In genomic region chr1:18452550-18452949, GRCh38 we compare ENCODE assay signal across 9 cellular contexts. TPM values are rescaled to one million over a fixed set of nuclear protein-coding genes. Genes with fewer than 3 reads are reported as not detected.
DNase-seq lines count a peak whose midpoint lies in the region; ATAC-seq and TF ChIP-seq lines count a peak whose summit lies in the region.
"Had no signal": no experiment of that assay in that cellular context is flagged by ENCODE, and none has a peak within 500 bp of the region (broad histone marks: within the 10 kb centered on the region; RNA-seq: fewer than 3 reads in every experiment).

No MANE protein-coding gene starts in this region.

- H3K9me3 ChIP-seq in Karpas-422 (ENCODE audit: low read length) = no peaks in the 10 kb centered on the region

- no peaks in the 10 kb centered on the region for H3K4me1 Mint-ChIP-seq in activated naive CD8-positive, alpha-beta T cell treated with anti-CD3 and anti-CD28 coated beads, Interleukin-2, amount 50 U/mL, for 24 hours
- H3K4me1 Mint-ChIP-seq in activated CD4-positive, alpha-beta memory T cell treated with anti-CD3 and anti-CD28 coated beads for 36 hours (ENCODE audit: low read depth) = no peaks in the 10 kb centered on the region

- POLR2A ChIA-PET in activated CD4-positive, alpha-beta memory T cell treated with anti-CD3 and anti-CD28 coated beads for 36 hours (lab: Charles Lee) = no interaction called here

- DNase-seq in DMS53 (lab: John Stamatoyannopoulos, UW) (peak; percentile 30), DMS53 treated with DMSO at 0.1 percent for 48 hours (lab: John Stamatoyannopoulos, UW; ENCODE audit: unreplicated experiment) (no peak), Karpas-422 (peak; percentile 83), lung microvascular endothelial cell (ENCODE audit: low read depth in 2 of 2) (peak; percentile 16 to 46), cerebellar nuclear complex (lab: John Stamatoyannopoulos, UW) (no peak), coronary artery (ENCODE audit: low spot score) (no peak)
- DNase-seq in activated naive CD8-positive, alpha-beta T cell treated with anti-CD3 and anti-CD28 coated beads, Interleukin-2, amount 50 U/mL, for 24 hours = no peak
- DNase-seq in activated CD4-positive, alpha-beta memory T cell treated with anti-CD3 and anti-CD28 coated beads for 36 hours = no peak

- no peak overlapping the region for H3K9ac ChIP-seq in Karpas-422 (ENCODE audit: low read length)

- H2AFZ ChIP-seq in Karpas-422 (ENCODE audit: low read length) = no peak overlapping the region

- H3K27me3 Mint-ChIP-seq in activated naive CD8-positive, alpha-beta T cell treated with anti-CD3 and anti-CD28 coated beads, Interleukin-2, amount 50 U/mL, for 24 hours = peaks cover 3% of the 10 kb centered on the region
- H3K27me3 Mint-ChIP-seq in activated CD4-positive, alpha-beta memory T cell treated with anti-CD3 and anti-CD28 coated beads for 36 hours = peaks cover 12% of the 10 kb centered on the region

- no peaks in the 10 kb centered on the region for H3K9me3 Mint-ChIP-seq in activated naive CD8-positive, alpha-beta T cell treated with anti-CD3 and anti-CD28 coated beads, Interleukin-2, amount 50 U/mL, for 24 hours
- no peaks in the 10 kb centered on the region for H3K9me3 Mint-ChIP-seq in activated CD4-positive, alpha-beta memory T cell treated with anti-CD3 and anti-CD28 coated beads for 36 hours

- H4K20me1 ChIP-seq in Karpas-422 (ENCODE audit: insufficient read depth, low read depth, low read length) = no peaks in the 10 kb centered on the region

- no peak overlapping the region for H3K27ac Mint-ChIP-seq in activated naive CD8-positive, alpha-beta T cell treated with anti-CD3 and anti-CD28 coated beads, Interleukin-2, amount 50 U/mL, for 24 hours
- H3K27ac Mint-ChIP-seq in activated CD4-positive, alpha-beta memory T cell treated with anti-CD3 and anti-CD28 coated beads for 36 hours = no peak overlapping the region

- H3K36me3 Mint-ChIP-seq in activated naive CD8-positive, alpha-beta T cell treated with anti-CD3 and anti-CD28 coated beads, Interleukin-2, amount 50 U/mL, for 24 hours (ENCODE audit: low read depth) = no peaks in the 10 kb centered on the region
- no peaks in the 10 kb centered on the region for H3K36me3 Mint-ChIP-seq in activated CD4-positive, alpha-beta memory T cell treated with anti-CD3 and anti-CD28 coated beads for 36 hours

- H3K4me3 ChIP-seq in Karpas-422 (ENCODE audit: low read length) (no peak overlapping the region), coronary artery (no peak overlapping the region)

- H3K9me2 ChIP-seq in Karpas-422 (replicated peaks; ENCODE audit: insufficient read depth, low read length) = no peaks in the 10 kb centered on the region

- no peak overlapping the region for H3K27ac ChIP-seq in Karpas-422 (ENCODE audit: low read length)
- H3K27ac ChIP-seq in coronary artery = no peak overlapping the region
- H3K27ac ChIP-seq: 22Rv1 had no signal

- intact Hi-C loops in activated CD4-positive, alpha-beta memory T cell treated with anti-CD3 and anti-CD28 coated beads for 36 hours (cut with micrococcal nuclease) = no loop called here

- no peak for TF ChIP-seq CTCF in coronary artery (IDR thresholded peaks at IDR 0.05)

- CTCF ChIA-PET in activated CD4-positive, alpha-beta memory T cell treated with anti-CD3 and anti-CD28 coated beads for 36 hours (lab: Charles Lee) = no interaction called here

- no peak overlapping the region for H3K4me3 Mint-ChIP-seq in activated naive CD8-positive, alpha-beta T cell treated with anti-CD3 and anti-CD28 coated beads, Interleukin-2, amount 50 U/mL, for 24 hours
- no peak overlapping the region for H3K4me3 Mint-ChIP-seq in activated CD4-positive, alpha-beta memory T cell treated with anti-CD3 and anti-CD28 coated beads for 36 hours

- no peaks in the 10 kb centered on the region for H3K27me3 ChIP-seq in Karpas-422 (ENCODE audit: low read length)

- no peaks in the 10 kb centered on the region for H3K79me2 ChIP-seq in Karpas-422 (ENCODE audit: low read length)

- no peaks in the 10 kb centered on the region for H3K36me3 ChIP-seq in Karpas-422 (ENCODE audit: insufficient read depth, low read length)

- no peak overlapping the region for H3K4me2 ChIP-seq in Karpas-422 (ENCODE audit: low read depth, low read length, poor library complexity, severe bottlenecking)

- no peaks in the 10 kb centered on the region for H3K4me1 ChIP-seq in Karpas-422 (ENCODE audit: low read length)

- ATAC-seq in activated naive CD8-positive, alpha-beta T cell treated with anti-CD3 and anti-CD28 coated beads, Interleukin-2, amount 50 U/mL, for 24 hours = peak; percentile 40

RNA-seq across cellular contexts. Expression of gene KLHDC7A, which starts 28.2 kb away (rescaled TPM):
- total RNA-seq in Karpas-422 (2014; rRNA removed; shearing (Covaris generic); ENCODE audit: low replicate concordance) = not detected in 2 replicates
- not detected in 2 replicates for total RNA-seq in lung microvascular endothelial cell
- not detected for total RNA-seq in activated CD4-positive, alpha-beta memory T cell treated with anti-CD3 and anti-CD28 coated beads for 36 hours

Comparison
In these comparisons a context has a peak if more than half of its experiments do, and no peak if none do; other contexts are left out.
1. DNase-seq: peak in DMS53 (single experiment), Karpas-422 (single experiment) and lung microvascular endothelial cell (2 of 2); none in DMS53 treated with DMSO at 0.1 percent for 48 hours (single experiment), activated naive CD8-positive, alpha-beta T cell treated with anti-CD3 and anti-CD28 coated beads, Interleukin-2, amount 50 U/mL, for 24 hours (single experiment), cerebellar nuclear complex (0 of 2), coronary artery (single experiment) and activated CD4-positive, alpha-beta memory T cell treated with anti-CD3 and anti-CD28 coated beads for 36 hours (single experiment).